8 cellular contexts compared by ENCODE assay signal in the genomic region with DNA sequence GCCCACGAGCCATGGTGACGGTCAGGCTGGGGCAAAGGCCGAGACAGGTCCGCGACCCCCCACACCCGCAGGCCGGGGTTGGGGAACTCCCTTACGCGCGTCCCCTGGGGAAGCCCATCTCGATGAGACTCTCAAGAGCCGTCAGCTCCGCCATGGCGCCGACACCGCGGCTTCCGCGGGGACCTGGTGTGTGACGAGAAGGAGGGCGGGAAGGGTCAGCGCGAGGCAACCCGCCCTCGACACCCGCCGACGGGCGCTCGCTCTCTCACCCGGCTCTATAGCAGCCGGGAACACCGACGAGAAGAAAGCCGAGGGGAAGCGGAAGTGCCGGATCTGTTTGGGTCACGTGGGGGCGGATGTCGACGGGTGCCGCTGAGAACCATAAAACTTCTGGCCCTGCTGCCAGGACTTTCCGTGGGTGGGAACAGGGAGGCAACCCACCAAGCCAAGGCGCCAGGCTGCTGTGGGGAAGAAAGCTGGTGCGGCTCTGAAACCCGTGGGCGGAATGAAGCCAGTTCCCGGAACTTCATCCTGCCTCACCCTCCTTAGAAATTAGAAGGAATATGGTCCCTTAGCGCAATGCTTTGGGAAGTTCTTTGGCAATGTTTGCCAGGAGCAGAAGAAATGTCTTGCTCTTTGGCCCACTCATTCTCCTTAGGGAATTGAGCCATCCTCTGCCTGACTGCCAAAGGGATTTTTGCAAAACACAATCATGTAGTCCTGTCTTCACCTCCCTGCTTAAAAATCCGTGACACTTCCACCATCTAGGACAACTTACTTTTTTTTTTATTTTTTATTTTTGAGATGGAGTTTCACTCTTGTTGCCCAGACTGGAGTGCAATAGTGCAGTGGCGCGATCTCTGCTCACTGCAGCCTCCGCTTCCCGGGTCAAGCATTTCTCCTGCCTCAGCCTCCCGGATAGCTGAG. TPM values are rescaled to one million over a fixed set of nuclear protein-coding genes. Genes with fewer than 3 reads are reported as not detected.
A peak's percentile ranks its signal among the peaks of the same experiment; 100 is the strongest.
DNase-seq lines count a peak whose midpoint lies in the region; ATAC-seq and TF ChIP-seq lines count a peak whose summit lies in the region.

A gene with protein sequence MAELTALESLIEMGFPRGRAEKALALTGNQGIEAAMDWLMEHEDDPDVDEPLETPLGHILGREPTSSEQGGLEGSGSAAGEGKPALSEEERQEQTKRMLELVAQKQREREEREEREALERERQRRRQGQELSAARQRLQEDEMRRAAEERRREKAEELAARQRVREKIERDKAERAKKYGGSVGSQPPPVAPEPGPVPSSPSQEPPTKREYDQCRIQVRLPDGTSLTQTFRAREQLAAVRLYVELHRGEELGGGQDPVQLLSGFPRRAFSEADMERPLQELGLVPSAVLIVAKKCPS (minus strand): TSS at position 304 of the 927 bp plus-strand sequence. CDS start 150 bp downstream, at position 154.

- H3K4me3 Mint-ChIP-seq in CD4-positive, alpha-beta T cell, result peak within 1 kb of the TSS; percentile 91
- H3K4me3 Mint-ChIP-seq in activated T-helper 2 cell treated with anti-CD3 and anti-CD28 coated beads, Interferon-gamma antibody, Interleukin-2, Interleukin-4, amounts not matched to agents 10 μg/mL and 5 μg/mL and 100 μg/mL, durations not matched to agents 14 hours and 24 hours and 36 hours (ENCODE audit: low read depth), result peak within 1 kb of the TSS; percentile 87
- peak within 1 kb of the TSS; percentile 89 for H3K4me3 Mint-ChIP-seq in natural killer cell treated with Interleukin-12 subunit alpha and Interleukin-12 subunit beta and Interleukin-15 and Interleukin-18, amount 100 ng/mL, for 72 hours

- POLR2A ChIA-PET in CD4-positive, alpha-beta T cell (lab: Charles Lee), result interaction anchor here (0.6 to 3.8 kb wide), 10 partner anchors 14 to 202 kb away, joined by 3 to 43 read pairs (median 4); a partner anchor contains a TSS

- peaks cover 46% of the 10 kb centered on the region for H3K4me1 Mint-ChIP-seq in CD4-positive, alpha-beta T cell (ENCODE audit: low read depth)
- H3K4me1 Mint-ChIP-seq in activated T-helper 2 cell treated with anti-CD3 and anti-CD28 coated beads, Interferon-gamma antibody, Interleukin-2, Interleukin-4, amounts not matched to agents 10 μg/mL and 5 μg/mL and 100 μg/mL, durations not matched to agents 14 hours and 24 hours and 36 hours (ENCODE audit: low read depth), result peaks cover 25% of the 10 kb centered on the region
- H3K4me1 Mint-ChIP-seq in natural killer cell treated with Interleukin-12 subunit alpha and Interleukin-12 subunit beta and Interleukin-15 and Interleukin-18, amount 100 ng/mL, for 72 hours (ENCODE audit: low read depth in 2 of 2), result peaks cover 28 to 30% of the 10 kb centered on the region in 2 donors

- H3K27me3 ChIP-seq in CD4-positive, alpha-beta T cell (ENCODE audit: control insufficient read depth, insufficient read depth, low read length), result no peaks in the 10 kb centered on the region

- H3K27ac Mint-ChIP-seq in CD4-positive, alpha-beta T cell, result peak within 1 kb of the TSS; percentile 87
- peak within 1 kb of the TSS; percentile 86 for H3K27ac Mint-ChIP-seq in activated T-helper 2 cell treated with anti-CD3 and anti-CD28 coated beads, Interferon-gamma antibody, Interleukin-2, Interleukin-4, amounts not matched to agents 10 μg/mL and 5 μg/mL and 100 μg/mL, durations not matched to agents 14 hours and 24 hours and 36 hours
- H3K27ac Mint-ChIP-seq in natural killer cell treated with Interleukin-12 subunit alpha and Interleukin-12 subunit beta and Interleukin-15 and Interleukin-18, amount 100 ng/mL, for 72 hours, result peak within 1 kb of the TSS; percentile 85 to 94

- DNase-seq in CD4-positive, alpha-beta T cell, result peak; percentile 68 to 82 (median 75)
- DNase-seq in LHCN-M2 (ENCODE audit: low read depth), result peak; percentile 91
- peak; percentile 80 for DNase-seq in activated T-helper 2 cell treated with anti-CD3 and anti-CD28 coated beads, Interferon-gamma antibody, Interleukin-2, Interleukin-4, amounts not matched to agents 10 μg/mL and 5 μg/mL and 100 μg/mL, durations not matched to agents 14 hours and 24 hours and 36 hours (ENCODE audit: low spot score)
- DNase-seq in fibroblast of peridontal ligament (ENCODE audit: extremely low read depth), result peak; percentile 94
- peak; percentile 92 for DNase-seq in natural killer cell treated with Interleukin-12 subunit alpha and Interleukin-12 subunit beta and Interleukin-15 and Interleukin-18, amount 100 ng/mL, for 72 hours (ENCODE audit: low spot score)
- peak; percentile 88 for DNase-seq in stimulated activated naive CD4-positive, alpha-beta T cell treated with Interleukin-2 at 50 U/mL for 16 hours (lab: John Stamatoyannopoulos, UW)

- CTCF ChIA-PET in CD4-positive, alpha-beta T cell (lab: Charles Lee), result interaction anchor here (0.6 to 2.1 kb wide), 3 partner anchors 14 to 87 kb away, joined by 3 to 7 read pairs (median 4); a partner anchor contains a TSS

- no peaks in the 10 kb centered on the region for H3K9me3 Mint-ChIP-seq in CD4-positive, alpha-beta T cell
- H3K9me3 Mint-ChIP-seq in activated T-helper 2 cell treated with anti-CD3 and anti-CD28 coated beads, Interferon-gamma antibody, Interleukin-2, Interleukin-4, amounts not matched to agents 10 μg/mL and 5 μg/mL and 100 μg/mL, durations not matched to agents 14 hours and 24 hours and 36 hours, result no peaks in the 10 kb centered on the region
- no peaks in the 10 kb centered on the region for H3K9me3 Mint-ChIP-seq in natural killer cell treated with Interleukin-12 subunit alpha and Interleukin-12 subunit beta and Interleukin-15 and Interleukin-18, amount 100 ng/mL, for 72 hours

- intact Hi-C loops in CD4-positive, alpha-beta T cell (cut with DNase I, micrococcal nuclease), result loop anchor here in 1 of 2 experiments (1.0 kb wide), 1 partner anchor 27 kb away; no protein-coding TSS in a partner anchor
- intact Hi-C loops in activated T-helper 2 cell treated with anti-CD3 and anti-CD28 coated beads, Interferon-gamma antibody, Interleukin-2, Interleukin-4, amounts not matched to agents 10 μg/mL and 5 μg/mL and 100 μg/mL, durations not matched to agents 14 hours and 24 hours and 36 hours (cut with micrococcal nuclease), result no loop called here

- H3K9me3 ChIP-seq in CD4-positive, alpha-beta T cell (ENCODE audit: control insufficient read depth, low read length), result no peaks in the 10 kb centered on the region

- peak within 1 kb of the TSS; percentile 97 for H3K27ac ChIP-seq in CD4-positive, alpha-beta T cell (ENCODE audit: low read depth, low read length)

- H3K36me3 Mint-ChIP-seq in CD4-positive, alpha-beta T cell (ENCODE audit: low read depth), result peaks cover 38% of the 10 kb centered on the region
- peaks cover 34% of the 10 kb centered on the region for H3K36me3 Mint-ChIP-seq in activated T-helper 2 cell treated with anti-CD3 and anti-CD28 coated beads, Interferon-gamma antibody, Interleukin-2, Interleukin-4, amounts not matched to agents 10 μg/mL and 5 μg/mL and 100 μg/mL, durations not matched to agents 14 hours and 24 hours and 36 hours (ENCODE audit: low read depth)
- peaks cover 22% of the 10 kb centered on the region for H3K36me3 Mint-ChIP-seq in natural killer cell treated with Interleukin-12 subunit alpha and Interleukin-12 subunit beta and Interleukin-15 and Interleukin-18, amount 100 ng/mL, for 72 hours

- H3K27me3 Mint-ChIP-seq in CD4-positive, alpha-beta T cell, result no peaks in the 10 kb centered on the region
- H3K27me3 Mint-ChIP-seq in activated T-helper 2 cell treated with anti-CD3 and anti-CD28 coated beads, Interferon-gamma antibody, Interleukin-2, Interleukin-4, amounts not matched to agents 10 μg/mL and 5 μg/mL and 100 μg/mL, durations not matched to agents 14 hours and 24 hours and 36 hours (ENCODE audit: low read depth), result no peaks in the 10 kb centered on the region
- no peaks in the 10 kb centered on the region for H3K27me3 Mint-ChIP-seq in natural killer cell treated with Interleukin-12 subunit alpha and Interleukin-12 subunit beta and Interleukin-15 and Interleukin-18, amount 100 ng/mL, for 72 hours

- ATAC-seq in CD4-positive, alpha-beta T cell (ENCODE audit: poor library complexity), result peak; percentile 84
- peak; percentile 76 for ATAC-seq in GM21423 (IDR thresholded peaks at IDR 0.05; ENCODE audit: unreplicated experiment)
- ATAC-seq in natural killer cell treated with Interleukin-12 subunit alpha and Interleukin-12 subunit beta and Interleukin-15 and Interleukin-18, amount 100 ng/mL, for 72 hours, result peak; percentile 94

- peak; percentile 78 for TF ChIP-seq POLR2A in Raji (IDR thresholded peaks at IDR 0.05; ENCODE audit: insufficient read depth, low read depth, low read length)

- TF ChIP-seq CTCF in CD4-positive, alpha-beta T cell (IDR thresholded peaks at IDR 0.05), result no peak

RNA-seq across cellular contexts. Expression of the gene that starts here (rescaled TPM):
- 100 to 1,000 TPM; 196 to 222 TPM for total RNA-seq in CD4-positive, alpha-beta T cell
- 97.0 and 122 TPM in 2 replicates for total RNA-seq in LHCN-M2 (2014; rRNA removed)
- polyA plus RNA-seq in LHCN-M2 (2012), result 123 TPM
- 119 and 127 TPM in 2 replicates for total RNA-seq in activated T-helper 2 cell treated with anti-CD3 and anti-CD28 coated beads, Interferon-gamma antibody, Interleukin-2, Interleukin-4, amounts not matched to agents 10 μg/mL and 5 μg/mL and 100 μg/mL, durations not matched to agents 14 hours and 24 hours and 36 hours
- total RNA-seq in natural killer cell treated with Interleukin-12 subunit alpha and Interleukin-12 subunit beta and Interleukin-15 and Interleukin-18, amount 100 ng/mL, for 72 hours, result 100 to 1,000 TPM in 1 of 2 donors, 10 to 100 TPM in 1; 91.1 to 124 TPM

Comparison
In these comparisons a context has a peak if more than half of its experiments do, and no peak if none do; other contexts are left out.
1. Peak in every context shown above with its lines: DNase-seq, ATAC-seq and H3K27ac ChIP-seq.